ENCODE assay signal across 8 cellular contexts in genomic region chr19:6674868-6675305, GRCh38. TPM values are rescaled to one million over a fixed set of nuclear protein-coding genes. Genes with fewer than 3 reads are reported as not detected.
DNase-seq lines count a peak whose midpoint lies in the region; ATAC-seq and TF ChIP-seq lines count a peak whose summit lies in the region.

No MANE protein-coding gene starts in this region.

- H3K4me3 Mint-ChIP-seq in activated naive CD8-positive, alpha-beta T cell treated with anti-CD3 and anti-CD28 coated beads, Interleukin-2, amount 10 ng/mL, durations not matched to agents 7 days and 5 days, result peak overlapping the region; percentile 77
- peak overlapping the region; percentile 28 to 77 (median 70) for H3K4me3 Mint-ChIP-seq in immature natural killer cell

- peaks cover 5% of the 10 kb centered on the region for H3K9me3 Mint-ChIP-seq in activated naive CD8-positive, alpha-beta T cell treated with anti-CD3 and anti-CD28 coated beads, Interleukin-2, amount 10 ng/mL, durations not matched to agents 7 days and 5 days
- no peaks in the 10 kb centered on the region for H3K9me3 Mint-ChIP-seq in immature natural killer cell

- H3K27ac Mint-ChIP-seq in activated naive CD8-positive, alpha-beta T cell treated with anti-CD3 and anti-CD28 coated beads, Interleukin-2, amount 10 ng/mL, durations not matched to agents 7 days and 5 days, result peak overlapping the region; percentile 75
- peak overlapping the region; percentile 74 to 92 (median 80) for H3K27ac Mint-ChIP-seq in immature natural killer cell

- POLR2A ChIA-PET in activated naive CD8-positive, alpha-beta T cell treated with anti-CD3 and anti-CD28 coated beads, Interleukin-2, amount 10 ng/mL, durations not matched to agents 7 days and 5 days (lab: Charles Lee), result interaction anchor here (0.6 to 3.0 kb wide), 5 partner anchors 13 to 62 kb away, joined by 3 to 14 read pairs (median 4); partner anchors contain the start of gene GPR108

- no peaks in the 10 kb centered on the region for H3K36me3 Mint-ChIP-seq in activated naive CD8-positive, alpha-beta T cell treated with anti-CD3 and anti-CD28 coated beads, Interleukin-2, amount 10 ng/mL, durations not matched to agents 7 days and 5 days
- H3K36me3 Mint-ChIP-seq in immature natural killer cell, result no peaks in the 10 kb centered on the region

- H3K4me1 Mint-ChIP-seq in activated naive CD8-positive, alpha-beta T cell treated with anti-CD3 and anti-CD28 coated beads, Interleukin-2, amount 10 ng/mL, durations not matched to agents 7 days and 5 days, result peaks cover 48% of the 10 kb centered on the region
- H3K4me1 Mint-ChIP-seq in immature natural killer cell, result peaks cover 56 to 70% of the 10 kb centered on the region in 2 donors

- TF ChIP-seq POLR2A in GM18505 (IDR thresholded peaks at IDR 0.05; ENCODE audit: borderline replicate concordance, extremely low read depth, insufficient read depth, insufficient read length), result peak; percentile 45

- ATAC-seq in GM18505 (IDR thresholded peaks at IDR 0.05; ENCODE audit: unreplicated experiment) (peak; percentile 57), HG03342 (IDR thresholded peaks at IDR 0.05; ENCODE audit: unreplicated experiment) (peak; percentile 55), GM18870 (IDR thresholded peaks at IDR 0.05; ENCODE audit: unreplicated experiment) (no peak)
- ATAC-seq in activated naive CD8-positive, alpha-beta T cell treated with anti-CD3 and anti-CD28 coated beads, Interleukin-2, amount 10 ng/mL, durations not matched to agents 7 days and 5 days (ENCODE audit: low read depth), result peak; percentile 68

- peaks cover 4% of the 10 kb centered on the region for H3K27me3 Mint-ChIP-seq in activated naive CD8-positive, alpha-beta T cell treated with anti-CD3 and anti-CD28 coated beads, Interleukin-2, amount 10 ng/mL, durations not matched to agents 7 days and 5 days
- peaks cover 9 to 19% (median 14%) of the 10 kb centered on the region in 3 donors for H3K27me3 Mint-ChIP-seq in immature natural killer cell (ENCODE audit: low read depth in 3 of 3)

- DNase-seq in T-helper 1 cell, result peak; percentile 60 to 92 (median 69)
- peak; percentile 83 for DNase-seq in activated naive CD8-positive, alpha-beta T cell treated with anti-CD3 and anti-CD28 coated beads, Interleukin-2, amount 10 ng/mL, durations not matched to agents 7 days and 5 days
- DNase-seq in immature natural killer cell, result peak; percentile 79 to 85 (median 80)
- peak; percentile 81 to 94 (median 84) for DNase-seq in stimulated activated CD4-positive, alpha-beta T cell treated with anti-CD3 and anti-CD28 coated beads, TNF-alpha, amount 100 ng/mL, for 48 hours (ENCODE audit: low read depth in 3 of 3)
- no peak for DNase-seq in NCI-H2029 treated with DMSO at 0.1 percent for 48 hours (lab: John Stamatoyannopoulos, UW)

RNA-seq across cellular contexts. Expression of gene TNFSF14, which starts 4.9 kb away (rescaled TPM):
- 10 to 100 TPM; 30.7 to 33.4 TPM for total RNA-seq in activated naive CD8-positive, alpha-beta T cell treated with anti-CD3 and anti-CD28 coated beads, Interleukin-2, amount 10 ng/mL, durations not matched to agents 7 days and 5 days
- 10 to 100 TPM in 2 of 3 donors, 1 to 10 TPM in 1; 7.3 to 39.0 (median 11.0) TPM for polyA plus RNA-seq in immature natural killer cell

RNA-seq across cellular contexts. Expression of gene C3, which starts 45.6 kb away (rescaled TPM):
- 1 to 10 TPM; 2.0 to 2.1 TPM for total RNA-seq in activated naive CD8-positive, alpha-beta T cell treated with anti-CD3 and anti-CD28 coated beads, Interleukin-2, amount 10 ng/mL, durations not matched to agents 7 days and 5 days
- polyA plus RNA-seq in immature natural killer cell, result under 1 TPM in 2 of 3 donors, not detected in 1; 0.09 to 0.78 TPM
